Comparison of ENCODE assay signal across 8 cellular contexts in genomic region chr14:72891666-72892102, GRCh38. TPM values are rescaled to one million over a fixed set of nuclear protein-coding genes. Genes with fewer than 3 reads are reported as not detected.
DNase-seq lines count a peak whose midpoint lies in the region; ATAC-seq and TF ChIP-seq lines count a peak whose summit lies in the region.

No MANE protein-coding gene starts in this region.

- H3K4me3 ChIP-seq in SK-N-MC (peak overlapping the region; percentile 91), fibroblast of the aortic adventitia (ENCODE audit: low read depth, low read length) (peak overlapping the region; percentile 80), retinal pigment epithelial cell (ENCODE audit: low read length) (peak overlapping the region; percentile 80)

- H3K9me3 ChIP-seq in SK-N-MC (ENCODE audit: low read depth, low read length): no peaks in the 10 kb centered on the region

- ATAC-seq in GM18868 (IDR thresholded peaks at IDR 0.05; ENCODE audit: unreplicated experiment): no peak

- DNase-seq in GM03348 (ENCODE audit: low spot score) (peak; percentile 36), SK-N-MC (ENCODE audit: low read depth, low spot score) (no peak), fibroblast of the aortic adventitia (ENCODE audit: low read depth) (no peak), retinal pigment epithelial cell (ENCODE audit: low read depth) (no peak), OCI-M1 (lab: John Stamatoyannopoulos, UW) (no peak), SHP77 treated with DMSO at 0.1 percent for 48 hours (lab: John Stamatoyannopoulos, UW) (no peak), NCI-H146 (lab: John Stamatoyannopoulos, UW) (no peak)

- TF ChIP-seq CTCF in fibroblast of the aortic adventitia (IDR thresholded peaks at IDR 0.05; ENCODE audit: insufficient read depth, low read length) (no peak), retinal pigment epithelial cell (conservative IDR thresholded peaks at IDR 0.05; ENCODE audit: low read depth, low read length) (no peak)

- 0 out of 2 replicates have a peak overlapping the region, but pooled peaks have one; percentile 59 for H3K27ac ChIP-seq in SK-N-MC

- H3K36me3 ChIP-seq in SK-N-MC (ENCODE audit: insufficient read depth, low read length): no peaks in the 10 kb centered on the region

- H3K9ac ChIP-seq in SK-N-MC (ENCODE audit: insufficient read length): peak overlapping the region; percentile 67

RNA-seq across cellular contexts. Expression of gene DPF3, which starts 2.2 kb away (rescaled TPM):
- 1.3 and 16.3 TPM in 2 replicates for total RNA-seq in fibroblast of the aortic adventitia (ENCODE audit: low replicate concordance)

RNA-seq across cellular contexts. Expression of gene DCAF4, which starts 34.6 kb away (rescaled TPM):
- total RNA-seq in fibroblast of the aortic adventitia (ENCODE audit: low replicate concordance): 20.6 and 21.1 TPM in 2 replicates
